Comparison of ENCODE assay signal across 9 cellular contexts in genomic region chr5:177367323-177367848, GRCh38. TPM values are rescaled to one million over a fixed set of nuclear protein-coding genes. Genes with fewer than 3 reads are reported as not detected.
DNase-seq lines count a peak whose midpoint lies in the region; ATAC-seq and TF ChIP-seq lines count a peak whose summit lies in the region.
"Had no signal": no experiment of that assay in that cellular context is flagged by ENCODE, and none has a peak within 500 bp of the region (broad histone marks: within the 10 kb centered on the region; RNA-seq: fewer than 3 reads in every experiment).

No MANE protein-coding gene starts in this region.

- H3K4me1 ChIP-seq in SJCRH30 (peaks cover 12% of the 10 kb centered on the region; the same call in 1 of the 2 replicates), upper lobe of right lung (peaks cover 33% of the 10 kb centered on the region)

- H3K27ac ChIP-seq in SJCRH30: no peak overlapping the region
- H3K27ac ChIP-seq in upper lobe of right lung: peak overlapping the region; percentile 88

- DNase-seq in SJCRH30: no peak
- no peak for DNase-seq in fibroblast of pulmonary artery (ENCODE audit: low read depth)
- no peak for DNase-seq in upper lobe of right lung
- no peak for DNase-seq in occipital lobe (lab: John Stamatoyannopoulos, UW)
- no peak for DNase-seq in activated CD4-positive, alpha-beta T cell treated with anti-CD3 and anti-CD28 coated beads, Interleukin-2, amount 50 U/mL, for 1 hour
- DNase-seq in RPMI8226: no peak
- DNase-seq: activated naive CD8-positive, alpha-beta T cell treated with anti-CD3 and anti-CD28 coated beads, Interleukin-2, amount 50 U/mL, for 24 hours had no signal

- no peaks in the 10 kb centered on the region for H3K9me3 Mint-ChIP-seq in nephron
- H3K9me3 Mint-ChIP-seq: activated naive CD8-positive, alpha-beta T cell treated with anti-CD3 and anti-CD28 coated beads, Interleukin-2, amount 50 U/mL, for 24 hours had no signal

- peak overlapping the region; percentile 99 for H3K27ac Mint-ChIP-seq in nephron
- H3K27ac Mint-ChIP-seq: activated naive CD8-positive, alpha-beta T cell treated with anti-CD3 and anti-CD28 coated beads, Interleukin-2, amount 50 U/mL, for 24 hours had no signal

- no peaks in the 10 kb centered on the region for H3K9me3 ChIP-seq in SJCRH30 (replicated peaks)
- H3K9me3 ChIP-seq in upper lobe of right lung: no peaks in the 10 kb centered on the region

- H3K4me1 Mint-ChIP-seq in nephron: peaks cover 38% of the 10 kb centered on the region

- peak overlapping the region; percentile 61 for H3K4me3 ChIP-seq in SJCRH30
- H3K4me3 ChIP-seq in fibroblast of pulmonary artery (replicated peaks; ENCODE audit: low read depth, low read length): peak overlapping the region; percentile 52
- peak overlapping the region; percentile 56 for H3K4me3 ChIP-seq in upper lobe of right lung

- peak overlapping the region; percentile 86 to 91 (median 90) for H3K4me3 Mint-ChIP-seq in nephron
- H3K4me3 Mint-ChIP-seq: activated naive CD8-positive, alpha-beta T cell treated with anti-CD3 and anti-CD28 coated beads, Interleukin-2, amount 50 U/mL, for 24 hours had no signal

- no peaks in the 10 kb centered on the region for H3K36me3 ChIP-seq in SJCRH30
- no peaks in the 10 kb centered on the region for H3K36me3 ChIP-seq in upper lobe of right lung

- H3K27me3 ChIP-seq in SJCRH30 (no peaks in the 10 kb centered on the region; the same call in 1 of the 2 replicates), upper lobe of right lung (no peaks in the 10 kb centered on the region)

- TF ChIP-seq CTCF in fibroblast of pulmonary artery (IDR thresholded peaks at IDR 0.05; ENCODE audit: low read length, missing control alignments): no peak
- TF ChIP-seq CTCF in nephron (IDR thresholded peaks at IDR 0.05; ENCODE audit: unreplicated experiment in 3 of 3): no peak
- TF ChIP-seq CTCF in upper lobe of right lung (IDR thresholded peaks at IDR 0.05): no peak

- peaks cover 6% of the 10 kb centered on the region for H3K27me3 Mint-ChIP-seq in nephron (ENCODE audit: low read depth)
- H3K27me3 Mint-ChIP-seq: activated naive CD8-positive, alpha-beta T cell treated with anti-CD3 and anti-CD28 coated beads, Interleukin-2, amount 50 U/mL, for 24 hours had no signal

- no peaks in the 10 kb centered on the region for H3K36me3 Mint-ChIP-seq in nephron (ENCODE audit: low read depth)

- no peak for ATAC-seq in upper lobe of right lung
- ATAC-seq: activated naive CD8-positive, alpha-beta T cell treated with anti-CD3 and anti-CD28 coated beads, Interleukin-2, amount 50 U/mL, for 24 hours had no signal

- intact Hi-C loops in upper lobe of right lung (cut with DNase I): no loop called here

RNA-seq across cellular contexts. Expression of gene RGS14, which starts 9.7 kb away (rescaled TPM):
- 4.0 and 4.8 TPM in 2 replicates for total RNA-seq in SJCRH30 (2014; rRNA removed; shearing (Covaris generic))
- total RNA-seq in upper lobe of right lung (17.5 TPM), occipital lobe (4.4 TPM)

RNA-seq across cellular contexts. Expression of gene LMAN2, which starts 15.9 kb away (rescaled TPM):
- total RNA-seq in SJCRH30 (2014; rRNA removed; shearing (Covaris generic)): 144 and 156 TPM in 2 replicates
- 117 TPM for total RNA-seq in upper lobe of right lung
- total RNA-seq in occipital lobe: 73.5 TPM

RNA-seq across cellular contexts. Expression of gene SLC34A1, which starts 16.8 kb away (rescaled TPM):
- total RNA-seq in SJCRH30 (2014; rRNA removed; shearing (Covaris generic)): not detected in 2 replicates
- total RNA-seq in upper lobe of right lung (not detected), occipital lobe (not detected)

RNA-seq across cellular contexts. Expression of gene PFN3, which starts 33.1 kb away (rescaled TPM):
- not detected in 2 replicates for total RNA-seq in SJCRH30 (2014; rRNA removed; shearing (Covaris generic))
- total RNA-seq in upper lobe of right lung (not detected), occipital lobe (not detected)
- total RNA-seq: HT1080 had no signal

RNA-seq across cellular contexts. Expression of gene F12, which starts 42.0 kb away (rescaled TPM):
- 5.9 and 6.5 TPM in 2 replicates for total RNA-seq in SJCRH30 (2014; rRNA removed; shearing (Covaris generic))
- total RNA-seq in upper lobe of right lung (0.69 TPM), occipital lobe (3.9 TPM)
